ENCODE assay signal across 8 cellular contexts in the genomic region with DNA sequence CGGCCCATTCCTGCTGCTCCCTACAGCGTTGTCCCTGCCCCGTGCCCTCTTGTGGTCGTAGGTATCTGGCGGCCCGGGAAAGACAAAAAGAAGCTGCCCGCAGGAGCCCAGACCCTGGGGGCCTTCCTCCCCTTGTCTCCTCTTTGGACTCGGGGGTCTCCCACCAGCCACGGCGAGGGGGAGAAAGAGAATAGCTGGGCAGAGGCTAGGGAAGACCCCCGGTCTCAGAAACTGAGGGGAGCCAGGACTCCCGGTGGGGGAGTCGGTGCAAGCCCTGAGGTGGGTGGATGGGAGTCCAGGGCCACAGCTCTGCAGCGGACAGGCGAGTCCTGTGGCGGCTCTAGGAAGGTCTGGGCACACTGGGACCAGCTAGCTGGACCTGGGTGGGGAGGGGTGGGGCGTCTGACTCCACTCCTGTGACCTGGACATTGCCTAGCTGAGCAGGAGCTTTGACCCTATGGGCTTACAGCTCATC. TPM values are rescaled to one million over a fixed set of nuclear protein-coding genes. Genes with fewer than 3 reads are reported as not detected.
DNase-seq lines count a peak whose midpoint lies in the region; ATAC-seq, FAIRE-seq and TF ChIP-seq lines count a peak whose summit lies in the region.

No MANE protein-coding gene starts in this region.

- ATAC-seq in CD8-positive, alpha-beta T cell: no peak
- ATAC-seq in pancreas (peak; percentile 5 to 10 (median 8)), GM21717 (IDR thresholded peaks at IDR 0.05; ENCODE audit: unreplicated experiment) (no peak)

- WGBS in pancreas, 2 donors: 63 to 75% methylated on average over 14 to 17 of the region's 17 CpGs

- peak overlapping the region; percentile 85 for H3K27ac ChIP-seq in CD8-positive, alpha-beta T cell (ENCODE audit: low read depth, low read length)
- H3K27ac ChIP-seq in PC-9 (no peak overlapping the region), pancreas (peak overlapping the region in 1 of 4 donors; percentile 38)

- H3K9me2 ChIP-seq in PC-9 (ENCODE audit: insufficient read depth): no peaks in the 10 kb centered on the region

- no peaks in the 10 kb centered on the region for H3K9me3 Mint-ChIP-seq in CD8-positive, alpha-beta T cell

- no peaks in the 10 kb centered on the region for H4K20me1 ChIP-seq in PC-9 (ENCODE audit: insufficient read depth)

- H3K4me3 ChIP-seq in CD8-positive, alpha-beta T cell (ENCODE audit: low read depth, low read length): peak overlapping the region; percentile 62
- H3K4me3 ChIP-seq in PC-9: peak overlapping the region; percentile 67
- peak overlapping the region; percentile 23 to 49 (median 42) for H3K4me3 ChIP-seq in pancreas

- H3K36me3 ChIP-seq in CD8-positive, alpha-beta T cell (ENCODE audit: insufficient read depth, low read length): no peaks in the 10 kb centered on the region
- no peaks in the 10 kb centered on the region for H3K36me3 ChIP-seq in PC-9 (ENCODE audit: low read depth)
- H3K36me3 ChIP-seq in pancreas: no peaks in the 10 kb centered on the region

- no peak for FAIRE-seq in pancreas (lab: Jason Lieb, UNC)

- POLR2A ChIA-PET in CD8-positive, alpha-beta T cell (lab: Charles Lee): interaction anchor here (1.0 to 1.3 kb wide), 2 partner anchors 11 to 24 kb away, joined by 3 to 4 read pairs; no protein-coding TSS in a partner anchor
- POLR2A ChIA-PET in PC-9 (lab: Charles Lee; ENCODE audit: unreplicated experiment): no interaction called here

- DNase-seq in CD8-positive, alpha-beta T cell: no peak
- DNase-seq in PC-9 (no peak), epidermal melanocyte (ENCODE audit: insufficient read length, low spot score) (peak; percentile 11), pancreas (peak in 1 of 6 donors; percentile 20), NCI-H2196 treated with DMSO at 0.1 percent for 48 hours (lab: John Stamatoyannopoulos, UW; ENCODE audit: unreplicated experiment) (no peak)
- no peak for DNase-seq in stimulated activated CD4-positive, alpha-beta T cell treated with anti-CD3 and anti-CD28 coated beads, Interleukin-1b, Interleukin-23, amount 100 ng/mL, for 48 hours
- DNase-seq in stimulated activated CD8-positive, alpha-beta memory T cell treated with anti-CD3 and anti-CD28 coated beads, Interleukin-4, amount 100 ng/mL, for 48 hours: no peak

- peaks cover 15% of the 10 kb centered on the region for H3K4me1 ChIP-seq in CD8-positive, alpha-beta T cell (ENCODE audit: insufficient read depth, low read length)
- H3K4me1 ChIP-seq in PC-9 (replicated peaks; ENCODE audit: insufficient read depth) (0 out of 2 replicates have a peak, but pooled peaks cover 6% of the 10 kb centered on the region), pancreas (no peaks in the 10 kb centered on the region)

- BruUV-seq in PC-9 (replicated peaks; lab: Mats Ljungman, UMichigan): TSS peak; percentile 68

- intact Hi-C loops in CD8-positive, alpha-beta T cell (cut with DNase I, micrococcal nuclease): loop anchor here (5.0 to 10.0 kb wide), 3 partner anchors 46 to 462 kb away; a partner anchor contains a TSS
- intact Hi-C loops in PC-9 (cut with micrococcal nuclease; ENCODE audit: unreplicated experiment) (loop anchor here (10.0 kb wide), 1 partner anchor 388 kb away; no protein-coding TSS in a partner anchor), pancreas (cut with DNase I) (no loop called here)

- no peaks in the 10 kb centered on the region for H3K79me2 ChIP-seq in PC-9 (ENCODE audit: low read depth)

- peaks cover 30% of the 10 kb centered on the region for H3K4me1 Mint-ChIP-seq in CD8-positive, alpha-beta T cell (ENCODE audit: low read depth)

- H2AFZ ChIP-seq in PC-9: peak overlapping the region; percentile 89

- TF ChIP-seq CTCF in CD8-positive, alpha-beta T cell (IDR thresholded peaks at IDR 0.05): no peak
- no peak for TF ChIP-seq CTCF in PC-9 (conservative IDR thresholded peaks at IDR 0.05)
- TF ChIP-seq CTCF in pancreas (IDR thresholded peaks at IDR 0.05): no peak

- peak overlapping the region; percentile 98 for H3K27ac Mint-ChIP-seq in CD8-positive, alpha-beta T cell

- H3K36me3 Mint-ChIP-seq in CD8-positive, alpha-beta T cell: no peaks in the 10 kb centered on the region

- H3K27me3 ChIP-seq in CD8-positive, alpha-beta T cell (ENCODE audit: insufficient read depth, low read length): no peaks in the 10 kb centered on the region
- H3K27me3 ChIP-seq in PC-9 (ENCODE audit: insufficient read depth, low read depth): no peaks in the 10 kb centered on the region
- H3K27me3 ChIP-seq in pancreas: no peaks in the 10 kb centered on the region

- H3K4me3 Mint-ChIP-seq in CD8-positive, alpha-beta T cell: peak overlapping the region; percentile 84

- H3F3A ChIP-seq in PC-9 (ENCODE audit: insufficient read depth, low read depth): peaks cover 4% of the 10 kb centered on the region; the same call in 1 of the 2 replicates

- CTCF ChIA-PET in CD8-positive, alpha-beta T cell (lab: Charles Lee): interaction anchor here (0.9 to 2.6 kb wide), 7 partner anchors 11 to 93 kb away, joined by 3 to 14 read pairs (median 3); no protein-coding TSS in a partner anchor
- CTCF ChIA-PET in PC-9 (lab: Charles Lee): interaction anchor here (0.6 to 1.0 kb wide), 7 partner anchors 26 to 169 kb away, joined by 3 to 9 read pairs (median 4); no protein-coding TSS in a partner anchor

- H3K9me3 ChIP-seq in CD8-positive, alpha-beta T cell (ENCODE audit: low read length): no peaks in the 10 kb centered on the region
- no peaks in the 10 kb centered on the region for H3K9me3 ChIP-seq in PC-9 (ENCODE audit: insufficient read depth, low read depth)
- H3K9me3 ChIP-seq in pancreas: no peaks in the 10 kb centered on the region

- H3K27me3 Mint-ChIP-seq in CD8-positive, alpha-beta T cell (ENCODE audit: low read depth): no peaks in the 10 kb centered on the region

- H3K4me2 ChIP-seq in PC-9: peak overlapping the region; percentile 81

RNA-seq across cellular contexts. Expression of a gene that starts 1.3 kb away (rescaled TPM):
- total RNA-seq in CD8-positive, alpha-beta T cell: under 1 TPM in 1 of 2 experiments, not detected in 1; 0.36 TPM
- total RNA-seq in PC-9 (2021) (0.24 TPM in 1 of 2 replicates, not detected in the other), pancreas (not detected)
- under 1 TPM in 1 of 2 donors, not detected in 1; 0.02 TPM for polyA plus RNA-seq in pancreas

Comparison
In these comparisons a context has a peak if more than half of its experiments do, and no peak if none do; other contexts are left out.
1. ATAC-seq: peak in pancreas (4 of 4); none in CD8-positive, alpha-beta T cell (single experiment) and GM21717 (single experiment).
2. intact Hi-C loops: an anchor here in CD8-positive, alpha-beta T cell (5.0 to 10.0 kb wide) and PC-9 (10.0 kb wide); none called in pancreas.
3. Peak in every context shown above with its lines, with median percentiles within 50 percentile points of each other: H3K4me3 ChIP-seq.